ENCODE assay signal across 36 cellular contexts in genomic region chr2:113142290-113142689, GRCh38. TPM values are rescaled to one million over a fixed set of nuclear protein-coding genes. Genes with fewer than 3 reads are reported as not detected.
"Had no signal": no experiment of that assay in that cellular context is flagged by ENCODE, and none has a peak within 500 bp of the region (broad histone marks: within the 10 kb centered on the region; RNA-seq: fewer than 3 reads in every experiment).

No MANE protein-coding gene starts in this region.

- H3K36me3 ChIP-seq: adrenal gland, ascending aorta, brain microvascular endothelial cell, breast epithelium, cardiac muscle cell had no signal

- DNase-seq: activated effector memory CD4-positive, alpha-beta T cell treated with anti-CD3 and anti-CD28 coated beads, Interleukin-2, amount 50 U/mL, for 16 hours; activated effector memory CD4-positive, alpha-beta T cell treated with Interleukin-2 at 50 U/mL for 16 hours; activated gamma-delta T cell; activated gamma-delta T cell treated with Interleukin-2 at 50 U/mL for 16 hours; activated naive CD4-positive, alpha-beta T cell; activated naive CD4-positive, alpha-beta T cell treated with anti-CD3 and anti-CD28 coated beads for 36 hours; activated naive CD4-positive, alpha-beta T cell treated with anti-CD3 and anti-CD28 coated beads, Interleukin-2, amount 10 ng/mL, durations not matched to agents 7 days and 5 days; activated naive CD4-positive, alpha-beta T cell treated with anti-CD3 and anti-CD28 coated beads, Interleukin-2, amount 50 U/mL, for 16 hours; activated naive CD4-positive, alpha-beta T cell treated with Interleukin-2 at 50 U/mL for 16 hours; activated naive CD8-positive, alpha-beta T cell treated with anti-CD3 and anti-CD28 coated beads for 36 hours; activated naive CD8-positive, alpha-beta T cell treated with anti-CD3 and anti-CD28 coated beads, Interleukin-2, amount 10 ng/mL, durations not matched to agents 7 days and 5 days; activated naive CD8-positive, alpha-beta T cell treated with anti-CD3 and anti-CD28 coated beads, Interleukin-2, amount 50 U/mL, for 24 hours; activated T-cell treated with anti-CD3 and anti-CD28 coated beads, Interleukin-2, amount 50 U/mL, for 1 hour; activated T-cell treated with anti-CD3 and anti-CD28 coated beads, Interleukin-2, amount 50 U/mL, for 24 hours; activated T-cell treated with anti-CD3 and anti-CD28 coated beads, Interleukin-2, amount 50 U/mL, for 4 hours; activated T-cell treated with anti-CD3 and anti-CD28 coated beads, Interleukin-2, amount 50 U/mL, for 48 hours; activated T-cell treated with anti-CD3 and anti-CD28 coated beads, Interleukin-2, amount 50 U/mL, for 72 hours; adrenal gland; amniotic stem cell; amygdala; anterior cingulate cortex; aorta; body of pancreas; brain microvascular endothelial cell; caudate nucleus; central memory CD4-positive, alpha-beta T cell; cerebellar nuclear complex had no signal

- ATAC-seq: activated naive CD4-positive, alpha-beta T cell treated with anti-CD3 and anti-CD28 coated beads, Interleukin-2, amount 50 U/mL, for 72 hours; activated naive CD8-positive, alpha-beta T cell treated with anti-CD3 and anti-CD28 coated beads, Interleukin-2, amount 50 U/mL, for 24 hours; activated T-cell treated with anti-CD3 and anti-CD28 coated beads, Interleukin-2, amount 50 U/mL, for 4 hours; activated T-cell treated with anti-CD3 and anti-CD28 coated beads, Interleukin-2, amount 50 U/mL, for 72 hours; activated T-helper 17 cell treated with anti-CD3 and anti-CD28 coated beads, Interleukin-2, amount 50 U/mL, for 72 hours; body of pancreas had no signal

- H3K27me3 ChIP-seq: adrenal gland, ascending aorta, body of pancreas, brain microvascular endothelial cell, breast epithelium, cardiac muscle cell had no signal

- FAIRE-seq: astrocyte, bronchial epithelial cell had no signal

- H3K27ac ChIP-seq: adrenal gland, ascending aorta, body of pancreas, brain microvascular endothelial cell, breast epithelium, cardiac muscle cell had no signal

- H3K9me3 ChIP-seq: adrenal gland, ascending aorta, body of pancreas, breast epithelium had no signal

- H3K4me3 ChIP-seq: adrenal gland, ascending aorta, body of pancreas, breast epithelium, cardiac muscle cell had no signal

- H3K4me1 ChIP-seq: ascending aorta, breast epithelium had no signal

RNA-seq across cellular contexts. Expression of gene IL1RN, which starts 14.9 kb away (rescaled TPM):
- total RNA-seq: ascending aorta, astrocyte, cardiac muscle cell, cerebellum, chondrocyte had no signal
- polyA plus RNA-seq: cardiac muscle cell had no signal
